ENCODE assay signal across 12 cellular contexts in genomic region chr7:101911800-101912705, GRCh38.
DNase-seq lines count a peak whose midpoint lies in the region; ATAC-seq, FAIRE-seq and TF ChIP-seq lines count a peak whose summit lies in the region.
"Had no signal": no experiment of that assay in that cellular context is flagged by ENCODE, and none has a peak within 500 bp of the region (broad histone marks: within the 10 kb centered on the region; RNA-seq: fewer than 3 reads in every experiment).

No MANE protein-coding gene starts in this region.

- H3K9me3 ChIP-seq in sigmoid colon (no peaks in the 10 kb centered on the region), PC-3 (ENCODE audit: low read length) (no peaks in the 10 kb centered on the region)

- H3K27me3 Mint-ChIP-seq in chondrocyte (ENCODE audit: low read depth): no peaks in the 10 kb centered on the region
- no peaks in the 10 kb centered on the region for H3K27me3 Mint-ChIP-seq in activated naive CD8-positive, alpha-beta T cell treated with anti-CD3 and anti-CD28 coated beads, Interleukin-2, amount 50 U/mL, for 24 hours
- H3K27me3 Mint-ChIP-seq: effector memory CD8-positive, alpha-beta T cell; T-cell had no signal

- no peak for TF ChIP-seq POLR2A in sigmoid colon (IDR thresholded peaks at IDR 0.05)

- TF ChIP-seq EP300 in sigmoid colon (IDR thresholded peaks at IDR 0.05): peak; percentile 69 to 99 (median 98)

- H3K27me3 ChIP-seq in sigmoid colon: no peaks in the 10 kb centered on the region
- no peaks in the 10 kb centered on the region for H3K27me3 ChIP-seq in PC-3 (ENCODE audit: low read length)

- H3K4me1 Mint-ChIP-seq in chondrocyte (ENCODE audit: low read depth): peaks cover 23% of the 10 kb centered on the region
- H3K4me1 Mint-ChIP-seq in activated naive CD8-positive, alpha-beta T cell treated with anti-CD3 and anti-CD28 coated beads, Interleukin-2, amount 50 U/mL, for 24 hours: peaks cover 8% of the 10 kb centered on the region

- no peak overlapping the region for H3K4me2 ChIP-seq in PC-3 (ENCODE audit: low read length)

- no peaks in the 10 kb centered on the region for H3K9me2 ChIP-seq in PC-3 (replicated peaks; ENCODE audit: low read length)

- no peaks in the 10 kb centered on the region for H4K20me1 ChIP-seq in PC-3 (ENCODE audit: low read length)

- POLR2A ChIA-PET in PC-3 (lab: Charles Lee; ENCODE audit: unreplicated experiment): no interaction called here

- H3K9me3 Mint-ChIP-seq in chondrocyte (ENCODE audit: low read depth): no peaks in the 10 kb centered on the region
- H3K9me3 Mint-ChIP-seq in activated naive CD8-positive, alpha-beta T cell treated with anti-CD3 and anti-CD28 coated beads, Interleukin-2, amount 50 U/mL, for 24 hours: no peaks in the 10 kb centered on the region
- H3K9me3 Mint-ChIP-seq: effector memory CD8-positive, alpha-beta T cell; T-cell had no signal

- BruUV-seq in PC-3 (replicated peaks; lab: Mats Ljungman, UMichigan): no TSS peak

- no peak for ATAC-seq in activated naive CD8-positive, alpha-beta T cell treated with anti-CD3 and anti-CD28 coated beads, Interleukin-2, amount 50 U/mL, for 24 hours
- no peak for ATAC-seq in PC-3
- ATAC-seq: effector memory CD8-positive, alpha-beta T cell; T-cell had no signal

- H3K27ac ChIP-seq in sigmoid colon (peak overlapping the region; percentile 38 to 93 (median 86)), PC-3 (ENCODE audit: low read length) (no peak overlapping the region)
- H3K27ac ChIP-seq: HL-60 had no signal

- H2AFZ ChIP-seq in PC-3 (ENCODE audit: low read length): no peak overlapping the region

- FAIRE-seq in HTR-8/SVneo (lab: Jason Lieb, UNC): no peak

- intact Hi-C loops in sigmoid colon (cut with DNase I) (loop anchor here (2.0 to 5.0 kb wide), 3 partner anchors 33 to 95 kb away; partner anchors contain the start of gene CUX1), PC-3 (cut with micrococcal nuclease) (no loop called here)

- 68 to 71% methylated on average over 21 of the region's 21 CpGs for WGBS in sigmoid colon, 2 donors

- H3F3A ChIP-seq in PC-3 (ENCODE audit: low read length, unreplicated experiment): no peaks in the 10 kb centered on the region

- CTCF ChIA-PET in PC-3 (lab: Charles Lee): no interaction called here

- H3K36me3 Mint-ChIP-seq in chondrocyte (ENCODE audit: low read depth): peaks cover 2% of the 10 kb centered on the region
- peaks cover 3% of the 10 kb centered on the region for H3K36me3 Mint-ChIP-seq in activated naive CD8-positive, alpha-beta T cell treated with anti-CD3 and anti-CD28 coated beads, Interleukin-2, amount 50 U/mL, for 24 hours (ENCODE audit: low read depth)

- peaks cover 40% of the 10 kb centered on the region for H3K79me2 ChIP-seq in PC-3 (ENCODE audit: low read length)

- H3K27ac Mint-ChIP-seq in chondrocyte (ENCODE audit: unreplicated experiment): peak overlapping the region; percentile 63
- no peak overlapping the region for H3K27ac Mint-ChIP-seq in activated naive CD8-positive, alpha-beta T cell treated with anti-CD3 and anti-CD28 coated beads, Interleukin-2, amount 50 U/mL, for 24 hours
- H3K27ac Mint-ChIP-seq: effector memory CD8-positive, alpha-beta T cell; T-cell had no signal

- peak overlapping the region in 2 of 4 donors; percentile 38 to 45 for H3K4me3 ChIP-seq in sigmoid colon
- H3K4me3 ChIP-seq in PC-3 (ENCODE audit: low read length): no peak overlapping the region

- TF ChIP-seq CTCF in chondrocyte (IDR thresholded peaks at IDR 0.05) (no peak), sigmoid colon (IDR thresholded peaks at IDR 0.05) (peak in 1 of 4 experiments; percentile 17), PC-3 (conservative IDR thresholded peaks at IDR 0.05; ENCODE audit: low read depth, low read length) (no peak)

- H3K4me1 ChIP-seq in sigmoid colon: peaks cover 0 to 60% (median 55%) of the 10 kb centered on the region in 4 donors
- no peaks in the 10 kb centered on the region for H3K4me1 ChIP-seq in PC-3 (ENCODE audit: insufficient read depth, low read length)

- H3K4me3 Mint-ChIP-seq in chondrocyte (ENCODE audit: unreplicated experiment): no peak overlapping the region
- H3K4me3 Mint-ChIP-seq in activated naive CD8-positive, alpha-beta T cell treated with anti-CD3 and anti-CD28 coated beads, Interleukin-2, amount 50 U/mL, for 24 hours: no peak overlapping the region
- H3K4me3 Mint-ChIP-seq: effector memory CD8-positive, alpha-beta T cell; T-cell had no signal

- DNase-seq in HTR-8/SVneo (ENCODE audit: insufficient read length, low spot score) (peak; percentile 13), chondrocyte (ENCODE audit: low spot score) (peak; percentile 27), kidney glomerular epithelial cell (lab: John Stamatoyannopoulos, UW) (peak; percentile 41), sigmoid colon (peak; percentile 97), A172 (ENCODE audit: low spot score) (no peak), PC-3 (no peak)
- DNase-seq in activated naive CD8-positive, alpha-beta T cell treated with anti-CD3 and anti-CD28 coated beads, Interleukin-2, amount 50 U/mL, for 24 hours: no peak
- no peak for DNase-seq in activated CD4-positive, alpha-beta T cell treated with anti-CD3 and anti-CD28 coated beads, Interleukin-2, amount 50 U/mL, for 48 hours
- DNase-seq: effector memory CD8-positive, alpha-beta T cell; EL had no signal

- peaks cover 0 to 7% (median 0%) of the 10 kb centered on the region in 4 donors for H3K36me3 ChIP-seq in sigmoid colon
- H3K36me3 ChIP-seq in PC-3 (ENCODE audit: low read depth, low read length): no peaks in the 10 kb centered on the region; the same call in 1 of the 2 replicates

- H3K9ac ChIP-seq in PC-3 (ENCODE audit: low read length): no peak overlapping the region

Comparison
In these comparisons a context has a peak if more than half of its experiments do, and no peak if none do; other contexts are left out.
1. DNase-seq: peak in HTR-8/SVneo (single experiment), chondrocyte (single experiment), kidney glomerular epithelial cell (single experiment) and sigmoid colon (single experiment); none in activated naive CD8-positive, alpha-beta T cell treated with anti-CD3 and anti-CD28 coated beads, Interleukin-2, amount 50 U/mL, for 24 hours (single experiment), A172 (single experiment), PC-3 (single experiment) and activated CD4-positive, alpha-beta T cell treated with anti-CD3 and anti-CD28 coated beads, Interleukin-2, amount 50 U/mL, for 48 hours (0 of 2).